In the genomic region with DNA sequence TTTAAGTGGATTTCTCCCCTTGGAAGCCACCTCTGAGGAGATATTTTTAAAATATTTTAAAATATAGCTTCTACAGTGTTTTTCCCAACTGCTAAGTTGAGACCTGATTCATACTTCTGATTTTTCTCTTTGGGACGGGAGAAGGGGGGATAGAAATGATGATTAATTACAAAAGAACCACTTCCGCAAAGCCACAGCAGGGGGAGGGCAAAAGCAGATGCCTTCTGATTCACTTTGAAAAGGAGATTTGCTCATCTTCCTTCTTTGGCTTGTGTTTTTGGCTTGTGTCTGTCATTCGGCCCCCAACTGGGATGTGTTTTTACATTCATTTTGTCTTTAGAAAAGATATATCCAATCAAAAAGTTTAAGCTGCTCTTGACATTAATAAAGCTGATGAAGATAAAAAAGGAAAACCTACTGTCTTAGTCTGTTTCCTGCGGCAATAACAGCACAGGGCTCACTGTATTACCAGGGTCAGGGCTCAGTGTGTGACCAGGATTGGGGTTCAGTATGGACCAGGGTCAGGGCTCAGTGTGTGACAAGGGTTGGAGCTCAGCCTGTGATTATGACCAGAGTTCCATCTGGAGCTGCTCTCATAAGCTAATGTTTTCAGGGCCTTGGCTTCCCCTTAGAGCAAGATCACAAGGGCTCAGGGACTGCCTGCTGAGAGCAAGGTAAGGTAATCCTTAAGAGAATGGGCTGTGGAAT, we compare ENCODE assay signal across 8 cellular contexts.
DNase-seq lines count a peak whose midpoint lies in the region; ATAC-seq lines count a peak whose summit lies in the region.

No MANE protein-coding gene starts in this region.

- H3K9ac ChIP-seq in mesendoderm (ENCODE audit: low read length), result no peak overlapping the region

- H3K4me1 ChIP-seq in SJSA1 (replicated peaks) (peaks cover 20% of the 10 kb centered on the region), mesendoderm (ENCODE audit: control insufficient read depth, low read depth, low read length) (peaks cover 7% of the 10 kb centered on the region)

- no CpG with 5 or more reads among the region's 4 CpGs for WGBS in mesendoderm (ENCODE audit: extremely low coverage, insufficient coverage, low lambda C conversion rate)

- H2BK15ac ChIP-seq in mesendoderm (replicated peaks; ENCODE audit: low read depth), result no peak overlapping the region

- H3K4me2 ChIP-seq in mesendoderm (ENCODE audit: low read length), result no peak overlapping the region

- peak overlapping the region; percentile 6 for H2BK5ac ChIP-seq in mesendoderm (ENCODE audit: low read length)

- peak overlapping the region; percentile 73 for H3K56ac ChIP-seq in mesendoderm (ENCODE audit: low read length)

- DNase-seq in SJSA1 (ENCODE audit: low read depth in 1 of 2, low spot score in 2 of 2), result peak; percentile 52 to 62
- DNase-seq in mesendoderm, result peak; percentile 74
- DNase-seq in UCSD-AML1 (lab: John Stamatoyannopoulos, UW; ENCODE audit: unreplicated experiment), result no peak
- no peak for DNase-seq in NCI-H1092 treated with DMSO at 0.1 percent for 48 hours (lab: John Stamatoyannopoulos, UW)
- no peak for DNase-seq in NCI-H1417 treated with DMSO at 0.1 percent for 48 hours (lab: John Stamatoyannopoulos, UW)
- no peak for DNase-seq in nucleus accumbens (lab: John Stamatoyannopoulos, UW)

- H3K27ac ChIP-seq in SJSA1, result peak overlapping the region; percentile 62
- peak overlapping the region; percentile 34 for H3K27ac ChIP-seq in mesendoderm (ENCODE audit: low read depth, low read length)

- peak; percentile 69 for ATAC-seq in GM19035 (IDR thresholded peaks at IDR 0.05; ENCODE audit: unreplicated experiment)
- peak; percentile 84 for ATAC-seq in HG02870 (IDR thresholded peaks at IDR 0.05; ENCODE audit: unreplicated experiment)

- no peaks in the 10 kb centered on the region for H3K27me3 ChIP-seq in SJSA1 (replicated peaks)
- H3K27me3 ChIP-seq in mesendoderm (ENCODE audit: insufficient read depth, low read length, poor library complexity), result no peaks in the 10 kb centered on the region

- no peaks in the 10 kb centered on the region for H3K9me3 ChIP-seq in SJSA1 (replicated peaks)

- no peak overlapping the region for H4K8ac ChIP-seq in mesendoderm (ENCODE audit: low read depth, low read length)

- peak overlapping the region; percentile 85 for H3K18ac ChIP-seq in mesendoderm (ENCODE audit: low read length)

- no peak overlapping the region for H2AK5ac ChIP-seq in mesendoderm (ENCODE audit: low read length)

- no peaks in the 10 kb centered on the region for H3K36me3 ChIP-seq in SJSA1
- no peaks in the 10 kb centered on the region for H3K36me3 ChIP-seq in mesendoderm (ENCODE audit: control insufficient read depth, insufficient read depth, low read length)

- H3K79me2 ChIP-seq in mesendoderm (ENCODE audit: control insufficient read depth, insufficient read depth, low read length), result no peaks in the 10 kb centered on the region

- H3K79me1 ChIP-seq in mesendoderm (ENCODE audit: low read length), result no peaks in the 10 kb centered on the region

- no peak overlapping the region for H3K23ac ChIP-seq in mesendoderm (ENCODE audit: low read length)

- no peak overlapping the region for H3K4ac ChIP-seq in mesendoderm (ENCODE audit: low read depth, low read length)

- H2BK120ac ChIP-seq in mesendoderm (ENCODE audit: low read depth, low read length), result no peak overlapping the region

- no peak overlapping the region for H4K5ac ChIP-seq in mesendoderm (ENCODE audit: low read length)

- H3K4me3 ChIP-seq in SJSA1, result no peak overlapping the region
- no peak overlapping the region for H3K4me3 ChIP-seq in mesendoderm (ENCODE audit: low read length)

Comparison
In these comparisons a context has a peak if more than half of its experiments do, and no peak if none do; other contexts are left out.
1. DNase-seq: peak in SJSA1 (2 of 2) and mesendoderm (single experiment); none in UCSD-AML1 (single experiment), NCI-H1092 treated with DMSO at 0.1 percent for 48 hours (single experiment), NCI-H1417 treated with DMSO at 0.1 percent for 48 hours (single experiment) and nucleus accumbens (0 of 56).